Comparison of ENCODE assay signal across 7 cellular contexts in the genomic region with DNA sequence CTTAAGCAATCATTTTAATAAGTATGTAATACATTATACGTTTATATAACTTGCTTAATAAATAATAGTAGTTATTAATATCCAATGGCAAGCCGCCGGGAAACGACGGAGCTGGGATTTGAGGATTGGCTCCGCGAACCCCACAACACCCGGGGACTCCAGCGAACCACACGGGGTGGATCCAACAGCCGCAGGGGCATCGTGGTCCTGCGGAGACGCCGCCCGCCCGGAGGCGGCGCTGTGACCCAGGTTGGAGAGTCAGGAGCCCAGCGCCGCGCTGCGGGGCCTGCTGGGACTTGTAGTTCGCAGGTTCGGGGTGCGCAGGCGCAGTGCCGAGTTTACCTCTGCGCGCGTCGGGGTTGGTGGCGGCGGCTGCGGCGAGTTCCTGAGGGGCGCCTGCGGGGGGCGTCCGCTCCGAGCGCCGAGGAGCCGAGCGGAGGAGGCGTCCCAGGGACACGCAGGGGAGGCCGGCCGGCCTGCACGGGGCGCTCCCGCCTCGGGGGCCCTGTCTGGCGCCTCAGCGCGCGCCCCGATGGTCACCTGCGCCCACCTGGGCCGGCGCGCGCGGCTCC.
DNase-seq lines count a peak whose midpoint lies in the region; ATAC-seq and TF ChIP-seq lines count a peak whose summit lies in the region.

Gene ZNF554, plus strand, starts transcription at position 329 of the 572 bp plus-strand sequence. Its CDS starts 204 bp downstream, at position 533.

- ATAC-seq in GM18505 (IDR thresholded peaks at IDR 0.05; ENCODE audit: unreplicated experiment) = peak; percentile 86
- peak; percentile 81 for ATAC-seq in HG02973 (IDR thresholded peaks at IDR 0.05; ENCODE audit: unreplicated experiment)

- peak; percentile 28 for TF ChIP-seq POLR2A in GM18505 (IDR thresholded peaks at IDR 0.05; ENCODE audit: borderline replicate concordance, extremely low read depth, insufficient read depth, insufficient read length)

- peak; percentile 90 to 95 for DNase-seq in NCI-H1930 (lab: John Stamatoyannopoulos, UW)
- DNase-seq in T-helper 22 cell (ENCODE audit: low read depth) = peak; percentile 94
- peak; percentile 98 for DNase-seq in astrocyte of the hippocampus (ENCODE audit: low read depth, low spot score)
- peak; percentile 45 to 96 (median 90) for DNase-seq in hypothalamus (lab: John Stamatoyannopoulos, UW)
- DNase-seq in retina = peak; percentile 98

Comparison
In these comparisons a context has a peak if more than half of its experiments do, and no peak if none do; other contexts are left out.
1. Peak in every context shown above with its lines: DNase-seq and ATAC-seq.